ENCODE assay signal across 23 cellular contexts in the genomic region with DNA sequence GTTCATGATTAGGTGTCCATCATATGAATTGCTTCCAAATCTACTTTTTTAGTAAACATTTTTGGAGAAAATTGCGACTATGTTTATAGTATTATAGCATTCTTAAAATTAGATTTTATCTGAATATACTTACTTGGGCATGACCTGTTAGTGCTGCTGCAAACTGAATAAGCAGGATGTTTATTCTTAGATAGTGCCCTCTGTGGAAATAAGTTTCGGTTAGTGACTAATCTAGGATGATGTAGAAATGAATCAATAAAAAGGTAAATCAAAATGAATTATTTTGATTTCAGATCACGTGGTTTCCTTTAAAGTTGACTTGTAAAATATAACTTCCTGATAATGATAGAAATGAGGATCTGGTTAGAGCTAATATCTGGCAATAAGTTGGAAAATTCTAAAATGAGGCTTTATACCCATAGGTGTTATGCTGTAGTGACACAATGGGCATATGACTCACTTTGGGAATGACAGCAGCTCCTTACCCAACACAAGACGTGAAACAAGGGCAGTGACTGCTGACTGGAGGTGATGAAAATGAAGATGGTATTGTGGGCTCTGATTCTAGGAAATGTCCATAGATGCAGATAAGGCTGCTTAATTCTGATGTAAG.
DNase-seq lines count a peak whose midpoint lies in the region; ATAC-seq and TF ChIP-seq lines count a peak whose summit lies in the region.
"Had no signal": no experiment of that assay in that cellular context is flagged by ENCODE, and none has a peak within 500 bp of the region (broad histone marks: within the 10 kb centered on the region; RNA-seq: fewer than 3 reads in every experiment).

No MANE protein-coding gene starts in this region.

- no peaks in the 10 kb centered on the region for H3K36me3 ChIP-seq in Panc1 (ENCODE audit: control insufficient read depth, insufficient read depth, low read length)
- no peaks in the 10 kb centered on the region for H3K36me3 ChIP-seq in suprapubic skin
- H3K36me3 ChIP-seq: ascending aorta; BLaER1 treated with 17β-estradiol and CSF1 and Interleukin-3, amounts not matched to agents 10 nM and 100 nM; colonic mucosa; heart right ventricle; prostate gland; thoracic aorta had no signal

- intact Hi-C loops in Panc1 (cut with micrococcal nuclease; ENCODE audit: unreplicated experiment), result no loop called here

- H3K4me3 ChIP-seq in Panc1 (ENCODE audit: low read depth in 2 of 2, low read length in 2 of 2), result no peak overlapping the region
- no peak overlapping the region for H3K4me3 ChIP-seq in epithelial cell of esophagus (ENCODE audit: low read length)
- no peak overlapping the region for H3K4me3 ChIP-seq in suprapubic skin
- H3K4me3 ChIP-seq: ascending aorta; BLaER1 treated with 17β-estradiol and CSF1 and Interleukin-3, amounts not matched to agents 10 nM and 100 nM; colonic mucosa; heart right ventricle; prostate gland; thoracic aorta had no signal

- no peak overlapping the region for H3K4me3 Mint-ChIP-seq in activated naive CD4-positive, alpha-beta T cell treated with anti-CD3 and anti-CD28 coated beads, Interleukin-2, amount 10 ng/mL, durations not matched to agents 7 days and 5 days
- H3K4me3 Mint-ChIP-seq: activated CD4-positive, alpha-beta T cell treated with anti-CD3 and anti-CD28 coated beads for 36 hours; memory B cell; nephron had no signal

- H3K27ac ChIP-seq in Panc1 (ENCODE audit: low read length), result no peak overlapping the region
- no peak overlapping the region for H3K27ac ChIP-seq in suprapubic skin
- H3K27ac ChIP-seq: ascending aorta; BLaER1 treated with 17β-estradiol and CSF1 and Interleukin-3, amounts not matched to agents 10 nM and 100 nM; colonic mucosa; heart right ventricle; prostate gland; thoracic aorta had no signal

- H3K27ac Mint-ChIP-seq in activated naive CD4-positive, alpha-beta T cell treated with anti-CD3 and anti-CD28 coated beads, Interleukin-2, amount 10 ng/mL, durations not matched to agents 7 days and 5 days, result no peak overlapping the region
- H3K27ac Mint-ChIP-seq: activated CD4-positive, alpha-beta T cell treated with anti-CD3 and anti-CD28 coated beads for 36 hours; memory B cell; nephron had no signal

- no peaks in the 10 kb centered on the region for H3K4me1 Mint-ChIP-seq in activated naive CD4-positive, alpha-beta T cell treated with anti-CD3 and anti-CD28 coated beads, Interleukin-2, amount 10 ng/mL, durations not matched to agents 7 days and 5 days
- H3K4me1 Mint-ChIP-seq: activated CD4-positive, alpha-beta T cell treated with anti-CD3 and anti-CD28 coated beads for 36 hours; memory B cell had no signal

- no peaks in the 10 kb centered on the region for H3K36me3 Mint-ChIP-seq in activated naive CD4-positive, alpha-beta T cell treated with anti-CD3 and anti-CD28 coated beads, Interleukin-2, amount 10 ng/mL, durations not matched to agents 7 days and 5 days
- H3K36me3 Mint-ChIP-seq: memory B cell had no signal

- CTCF ChIA-PET in Panc1 (lab: Charles Lee), result no interaction called here
- CTCF ChIA-PET in activated naive CD4-positive, alpha-beta T cell treated with anti-CD3 and anti-CD28 coated beads, Interleukin-2, amount 10 ng/mL, durations not matched to agents 7 days and 5 days (lab: Charles Lee), result no interaction called here

- no peak for ATAC-seq in Panc1
- no peak for ATAC-seq in GM18870 (IDR thresholded peaks at IDR 0.05; ENCODE audit: unreplicated experiment)
- ATAC-seq: activated CD4-positive, alpha-beta T cell treated with anti-CD3 and anti-CD28 coated beads for 36 hours; heart right ventricle had no signal

- no peak for TF ChIP-seq POLR2A in suprapubic skin (IDR thresholded peaks at IDR 0.05)

- no peaks in the 10 kb centered on the region for H3K9me3 ChIP-seq in Panc1 (ENCODE audit: control insufficient read depth, insufficient read depth, low read depth, low read length)
- H3K9me3 ChIP-seq in suprapubic skin, result no peaks in the 10 kb centered on the region
- H3K9me3 ChIP-seq: ascending aorta, colonic mucosa, prostate gland, thoracic aorta had no signal

- 59% methylated on average over 4 of the region's 4 CpGs for WGBS in suprapubic skin

- H3K27me3 ChIP-seq in Panc1 (ENCODE audit: control insufficient read depth, insufficient read depth, low read length), result no peaks in the 10 kb centered on the region
- no peaks in the 10 kb centered on the region for H3K27me3 ChIP-seq in suprapubic skin
- H3K27me3 ChIP-seq: ascending aorta; BLaER1 treated with 17β-estradiol and CSF1 and Interleukin-3, amounts not matched to agents 10 nM and 100 nM; colonic mucosa; heart right ventricle had no signal

- TF ChIP-seq CTCF in Panc1 (IDR thresholded peaks at IDR 0.05) (no peak), epithelial cell of esophagus (IDR thresholded peaks at IDR 0.05; ENCODE audit: insufficient read depth, low read depth, low read length, missing control alignments) (no peak), suprapubic skin (IDR thresholded peaks at IDR 0.05) (no peak)

- POLR2A ChIA-PET in Panc1 (lab: Charles Lee), result no interaction called here

- peak; percentile 37 for DNase-seq in H4 (ENCODE audit: low spot score)
- DNase-seq in Panc1 (ENCODE audit: low read depth, low spot score), result peak; percentile 36
- DNase-seq in epithelial cell of esophagus (ENCODE audit: low read depth), result peak; percentile 95
- DNase-seq in renal cortical epithelial cell (ENCODE audit: low read depth), result peak; percentile 13
- no peak for DNase-seq in suprapubic skin (ENCODE audit: low spot score in 2 of 2)
- DNase-seq in activated naive CD4-positive, alpha-beta T cell treated with anti-CD3 and anti-CD28 coated beads, Interleukin-2, amount 10 ng/mL, durations not matched to agents 7 days and 5 days, result no peak
- DNase-seq: activated CD4-positive, alpha-beta T cell treated with anti-CD3 and anti-CD28 coated beads for 36 hours; activated CD8-positive, alpha-beta memory T cell treated with anti-CD3 and anti-CD28 coated beads, Interleukin-2, amount 50 U/mL, for 48 hours; activated gamma-delta T cell; colonic mucosa; DMS 273 treated with DMSO at 0.1 percent for 48 hours; erythroblast; heart right ventricle; KG1; kidney; NCI-H1417 had no signal

- no peak for TF ChIP-seq EP300 in suprapubic skin (IDR thresholded peaks at IDR 0.05)

- H3K4me1 ChIP-seq in Panc1 (ENCODE audit: control insufficient read depth, insufficient read depth, low read length), result no peaks in the 10 kb centered on the region
- no peaks in the 10 kb centered on the region for H3K4me1 ChIP-seq in suprapubic skin
- H3K4me1 ChIP-seq: ascending aorta, colonic mucosa, heart right ventricle, prostate gland had no signal

- in situ Hi-C loops in Panc1 (cut with HindIII; ENCODE audit: low pct_unique_long_range_greater_than_20kb, low sequenced_read_pairs), result no loop called here

- peaks cover 2% of the 10 kb centered on the region for H3K9me3 Mint-ChIP-seq in activated naive CD4-positive, alpha-beta T cell treated with anti-CD3 and anti-CD28 coated beads, Interleukin-2, amount 10 ng/mL, durations not matched to agents 7 days and 5 days
- H3K9me3 Mint-ChIP-seq: memory B cell, nephron had no signal

- BruUV-seq in Panc1 (replicated peaks; lab: Mats Ljungman, UMichigan), result no TSS peak

- H3K27me3 Mint-ChIP-seq in activated naive CD4-positive, alpha-beta T cell treated with anti-CD3 and anti-CD28 coated beads, Interleukin-2, amount 10 ng/mL, durations not matched to agents 7 days and 5 days, result no peaks in the 10 kb centered on the region
- H3K27me3 Mint-ChIP-seq: activated CD4-positive, alpha-beta T cell treated with anti-CD3 and anti-CD28 coated beads for 36 hours had no signal

Comparison
In these comparisons a context has a peak if more than half of its experiments do, and no peak if none do; other contexts are left out.
1. DNase-seq: peak in H4 (single experiment), Panc1 (single experiment), epithelial cell of esophagus (single experiment) and renal cortical epithelial cell (single experiment); none in suprapubic skin (0 of 2) and activated naive CD4-positive, alpha-beta T cell treated with anti-CD3 and anti-CD28 coated beads, Interleukin-2, amount 10 ng/mL, durations not matched to agents 7 days and 5 days (single experiment).